8 cellular contexts compared by ENCODE assay signal in the genomic region with DNA sequence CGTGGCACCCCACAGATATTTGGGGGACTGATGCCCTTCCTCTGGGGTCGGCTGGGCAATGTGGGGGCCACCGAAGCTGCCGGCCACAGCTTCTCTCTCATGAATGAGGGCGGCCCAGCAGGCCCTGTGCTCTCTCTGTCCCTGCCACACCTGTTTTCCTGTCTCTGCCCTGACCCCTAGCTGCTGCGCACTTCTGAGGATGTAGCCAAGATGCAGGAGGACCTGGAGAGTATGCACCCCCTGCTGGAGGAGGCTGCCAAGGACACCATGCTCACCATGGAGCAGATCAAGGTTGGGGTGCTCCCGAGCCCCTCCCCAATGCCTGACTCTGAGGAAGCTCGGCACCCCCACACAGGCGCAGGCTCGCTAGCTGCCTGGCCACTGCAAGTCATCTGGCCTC. TPM values are rescaled to one million over a fixed set of nuclear protein-coding genes. Genes with fewer than 3 reads are reported as not detected.
DNase-seq lines count a peak whose midpoint lies in the region; ATAC-seq and TF ChIP-seq lines count a peak whose summit lies in the region.

No MANE protein-coding gene starts in this region.

- peak overlapping the region; percentile 8 for H3K4me2 ChIP-seq in Karpas-422 (ENCODE audit: low read depth, low read length, poor library complexity, severe bottlenecking)

- H3K36me3 ChIP-seq in Karpas-422 (ENCODE audit: insufficient read depth, low read length) (no peaks in the 10 kb centered on the region), mucosa of descending colon (ENCODE audit: low read depth) (no peaks in the 10 kb centered on the region)

- 0 out of 2 replicates have a peak overlapping the region, but pooled peaks have one; percentile 10 for H3K9ac ChIP-seq in Karpas-422 (ENCODE audit: low read length)

- H4K20me1 ChIP-seq in Karpas-422 (ENCODE audit: insufficient read depth, low read depth, low read length), result no peaks in the 10 kb centered on the region

- no peaks in the 10 kb centered on the region for H3K9me3 Mint-ChIP-seq in activated CD4-positive, alpha-beta memory T cell treated with anti-CD3 and anti-CD28 coated beads for 36 hours

- H3K4me1 Mint-ChIP-seq in activated CD4-positive, alpha-beta memory T cell treated with anti-CD3 and anti-CD28 coated beads for 36 hours (ENCODE audit: low read depth), result no peaks in the 10 kb centered on the region

- H3K4me1 ChIP-seq in Karpas-422 (ENCODE audit: low read length), result peaks cover 47% of the 10 kb centered on the region
- H3K4me1 ChIP-seq in mucosa of descending colon (ENCODE audit: low read depth), result no peaks in the 10 kb centered on the region

- peaks cover 3% of the 10 kb centered on the region for H3K36me3 Mint-ChIP-seq in activated CD4-positive, alpha-beta memory T cell treated with anti-CD3 and anti-CD28 coated beads for 36 hours

- intact Hi-C loops in activated CD4-positive, alpha-beta memory T cell treated with anti-CD3 and anti-CD28 coated beads for 36 hours (cut with micrococcal nuclease), result no loop called here
- intact Hi-C loops in mucosa of descending colon (cut with DNase I, micrococcal nuclease), result no loop called here

- H3K27ac ChIP-seq in Karpas-422 (ENCODE audit: low read length), result no peak overlapping the region

- TF ChIP-seq CTCF in mucosa of descending colon (IDR thresholded peaks at IDR 0.05), result no peak

- H3K4me3 ChIP-seq in Karpas-422 (ENCODE audit: low read length), result no peak overlapping the region
- no peak overlapping the region for H3K4me3 ChIP-seq in mucosa of descending colon

- ATAC-seq in mucosa of descending colon (peak; percentile 45), HG03159 (IDR thresholded peaks at IDR 0.05; ENCODE audit: unreplicated experiment) (no peak)

- no peaks in the 10 kb centered on the region for H3K27me3 ChIP-seq in Karpas-422 (ENCODE audit: low read length)

- no peaks in the 10 kb centered on the region for H3K9me2 ChIP-seq in Karpas-422 (replicated peaks; ENCODE audit: insufficient read depth, low read length)

- no peak overlapping the region for H3K27ac Mint-ChIP-seq in activated CD4-positive, alpha-beta memory T cell treated with anti-CD3 and anti-CD28 coated beads for 36 hours

- CTCF ChIA-PET in activated CD4-positive, alpha-beta memory T cell treated with anti-CD3 and anti-CD28 coated beads for 36 hours (lab: Charles Lee), result interaction anchor here (0.8 to 1.7 kb wide), 7 partner anchors 11 to 166 kb away, joined by 3 to 5 read pairs (median 3); no protein-coding TSS in a partner anchor

- no peak overlapping the region for H3K4me3 Mint-ChIP-seq in activated CD4-positive, alpha-beta memory T cell treated with anti-CD3 and anti-CD28 coated beads for 36 hours

- H3K9me3 ChIP-seq in Karpas-422 (ENCODE audit: low read length) (no peaks in the 10 kb centered on the region), mucosa of descending colon (no peaks in the 10 kb centered on the region)

- H3K79me2 ChIP-seq in Karpas-422 (ENCODE audit: low read length), result no peaks in the 10 kb centered on the region

- H3K27me3 Mint-ChIP-seq in activated CD4-positive, alpha-beta memory T cell treated with anti-CD3 and anti-CD28 coated beads for 36 hours, result no peaks in the 10 kb centered on the region

- DNase-seq in DMS53 (lab: John Stamatoyannopoulos, UW) (peak; percentile 46), DMS53 treated with DMSO at 0.1 percent for 48 hours (lab: John Stamatoyannopoulos, UW; ENCODE audit: unreplicated experiment) (no peak), Karpas-422 (peak; percentile 93), mucosa of descending colon (peak in 1 of 3 donors; percentile 29), superior temporal gyrus (ENCODE audit: extremely low spot score) (no peak), GOT3 (lab: John Stamatoyannopoulos, UW) (no peak)
- DNase-seq in activated CD4-positive, alpha-beta memory T cell treated with anti-CD3 and anti-CD28 coated beads for 36 hours, result peak; percentile 50

- POLR2A ChIA-PET in activated CD4-positive, alpha-beta memory T cell treated with anti-CD3 and anti-CD28 coated beads for 36 hours (lab: Charles Lee), result no interaction called here

- no peak overlapping the region for H2AFZ ChIP-seq in Karpas-422 (ENCODE audit: low read length)

RNA-seq across cellular contexts. Expression of a gene that starts 24.7 kb away (rescaled TPM):
- 45.4 and 91.1 TPM in 2 replicates for total RNA-seq in Karpas-422 (2014; rRNA removed; shearing (Covaris generic); ENCODE audit: low replicate concordance)
- total RNA-seq in activated CD4-positive, alpha-beta memory T cell treated with anti-CD3 and anti-CD28 coated beads for 36 hours, result 10 to 100 TPM; 92.8 to 99.8 TPM
- total RNA-seq in mucosa of descending colon, result 10 to 100 TPM; 69.3 to 87.0 (median 84.1) TPM

RNA-seq across cellular contexts. Expression of a gene that starts 25.3 kb away (rescaled TPM):
- 5.1 and 9.5 TPM in 2 replicates for total RNA-seq in Karpas-422 (2014; rRNA removed; shearing (Covaris generic); ENCODE audit: low replicate concordance)
- 10 to 100 TPM; 19.7 to 20.5 TPM for total RNA-seq in activated CD4-positive, alpha-beta memory T cell treated with anti-CD3 and anti-CD28 coated beads for 36 hours
- 10 to 100 TPM; 13.9 to 24.7 (median 17.6) TPM for total RNA-seq in mucosa of descending colon

RNA-seq across cellular contexts. Expression of a gene that starts 59.7 kb away (rescaled TPM):
- 0.11 TPM in 1 of 2 replicates, not detected in the other for total RNA-seq in Karpas-422 (2014; rRNA removed; shearing (Covaris generic); ENCODE audit: low replicate concordance)
- total RNA-seq in activated CD4-positive, alpha-beta memory T cell treated with anti-CD3 and anti-CD28 coated beads for 36 hours, result under 1 TPM; 0.10 to 0.14 TPM
- total RNA-seq in mucosa of descending colon, result 10 to 100 TPM in 1 of 3 donors, 1 to 10 TPM in 2; 2.7 to 10.2 (median 3.1) TPM

Comparison
In these comparisons a context has a peak if more than half of its experiments do, and no peak if none do; other contexts are left out.
1. DNase-seq: peak in DMS53 (single experiment), Karpas-422 (single experiment) and activated CD4-positive, alpha-beta memory T cell treated with anti-CD3 and anti-CD28 coated beads for 36 hours (single experiment); none in DMS53 treated with DMSO at 0.1 percent for 48 hours (single experiment), superior temporal gyrus (single experiment) and GOT3 (single experiment).